In the genomic region with DNA sequence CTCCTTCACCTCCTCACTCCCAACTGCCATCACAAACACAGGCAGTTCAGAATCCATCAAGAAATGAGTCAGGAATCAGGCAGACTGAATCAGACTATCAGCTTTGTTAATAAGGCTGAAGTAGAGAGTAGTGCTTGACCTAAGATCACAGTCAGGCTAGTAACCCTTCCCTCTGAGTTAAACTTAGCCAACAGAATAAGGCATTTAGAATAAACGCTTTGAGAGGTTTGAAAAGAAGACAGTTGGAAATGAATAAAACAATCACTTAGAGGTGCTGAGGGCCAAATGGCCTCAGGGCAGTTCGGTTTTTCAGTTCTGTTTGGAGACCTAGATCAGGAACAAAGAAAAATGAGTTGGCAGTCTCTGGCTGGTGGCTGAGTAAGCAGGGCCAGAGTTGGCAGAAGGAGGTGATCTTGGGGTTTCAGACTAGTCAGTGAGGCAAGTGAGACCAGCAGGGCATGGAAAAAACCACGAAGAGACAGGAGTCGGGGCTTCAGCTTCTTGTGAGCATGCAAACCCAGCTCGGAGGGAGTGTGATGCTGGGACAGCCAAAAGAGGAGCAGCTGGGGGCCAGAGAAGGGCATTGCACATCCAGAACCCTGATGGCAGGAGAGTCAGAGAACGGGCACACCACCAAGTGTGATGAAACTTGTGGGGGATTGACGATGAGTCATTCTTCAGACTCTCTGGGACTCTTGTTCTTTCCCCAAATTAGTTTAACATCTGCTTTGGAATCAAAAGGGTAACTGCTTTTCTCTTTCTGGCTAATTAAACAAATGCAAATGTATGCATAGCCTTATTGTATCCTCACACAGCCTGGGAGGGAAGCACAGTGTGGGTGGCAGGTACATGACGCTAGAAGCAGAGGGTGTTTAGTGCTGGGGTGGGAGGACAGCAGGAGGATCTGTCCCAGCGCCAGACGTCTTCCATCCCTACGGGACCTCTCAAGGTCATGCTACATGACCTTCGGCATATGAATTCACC, we compare ENCODE assay signal across 8 cellular contexts. TPM values are rescaled to one million over a fixed set of nuclear protein-coding genes. Genes with fewer than 3 reads are reported as not detected.
A peak's percentile ranks its signal among the peaks of the same experiment; 100 is the strongest.
DNase-seq lines count a peak whose midpoint lies in the region; ATAC-seq and TF ChIP-seq lines count a peak whose summit lies in the region.

No MANE protein-coding gene starts in this region.

- no TSS peak for BruUV-seq in A673 (replicated peaks; lab: Mats Ljungman, UMichigan)

- no peaks in the 10 kb centered on the region for H3K9me3 Mint-ChIP-seq in activated naive CD8-positive, alpha-beta T cell (ENCODE audit: low read depth)

- peak overlapping the region; percentile 24 for H3K27ac Mint-ChIP-seq in activated naive CD8-positive, alpha-beta T cell

- peaks cover 7% of the 10 kb centered on the region for H3K4me1 Mint-ChIP-seq in activated naive CD8-positive, alpha-beta T cell (ENCODE audit: low read depth)

- no peaks in the 10 kb centered on the region for H3K36me3 Mint-ChIP-seq in activated naive CD8-positive, alpha-beta T cell

- H3K36me3 ChIP-seq in A673 (ENCODE audit: insufficient read depth, low read length, poor library complexity, severe bottlenecking), result no peaks in the 10 kb centered on the region
- no peaks in the 10 kb centered on the region for H3K36me3 ChIP-seq in BE2C

- intact Hi-C loops in A673 (cut with micrococcal nuclease; ENCODE audit: unreplicated experiment), result no loop called here
- intact Hi-C loops in left cardiac atrium (cut with DNase I), result no loop called here

- no peak overlapping the region for H3K27ac ChIP-seq in A673 (ENCODE audit: low read depth, low read length, poor library complexity, severe bottlenecking)

- ATAC-seq in GM18858 (IDR thresholded peaks at IDR 0.05; ENCODE audit: unreplicated experiment) (peak; percentile 37), left cardiac atrium (peak; percentile 88 to 89)

- POLR2A ChIA-PET in A673 (lab: Charles Lee; ENCODE audit: low non-redundant PET), result interaction anchor here (1.0 kb wide), 1 partner anchor 209 kb away, joined by 3 read pairs; no protein-coding TSS in a partner anchor

- peak; percentile 73 for DNase-seq in A673 (ENCODE audit: low spot score)
- peak; percentile 94 for DNase-seq in HT1080 (ENCODE audit: low read depth)
- peak; percentile 85 for DNase-seq in left cardiac atrium
- peak; percentile 48 for DNase-seq in stimulated activated CD4-positive, alpha-beta T cell treated with anti-CD3 and anti-CD28 coated beads, Interleukin-1b, Interleukin-23, amount 100 ng/mL, for 48 hours
- DNase-seq in BE2C, result no peak
- DNase-seq in COR-L47 (lab: John Stamatoyannopoulos, UW), result no peak

- peaks cover 12% of the 10 kb centered on the region for H3K4me1 ChIP-seq in A673 (ENCODE audit: insufficient read depth, low read length, poor library complexity, severe bottlenecking)
- no peaks in the 10 kb centered on the region for H3K4me1 ChIP-seq in BE2C

- H3K9me3 ChIP-seq in A673 (ENCODE audit: low read depth, low read length, poor library complexity, severe bottlenecking), result no peaks in the 10 kb centered on the region
- no peaks in the 10 kb centered on the region for H3K9me3 ChIP-seq in BE2C

- no peaks in the 10 kb centered on the region for H3K27me3 Mint-ChIP-seq in activated naive CD8-positive, alpha-beta T cell

- TF ChIP-seq CTCF in A673 (conservative IDR thresholded peaks at IDR 0.05; ENCODE audit: low read depth, low read length) (no peak), BE2C (IDR thresholded peaks at IDR 0.05; ENCODE audit: low read depth, low read length) (no peak)

- H3K27me3 ChIP-seq in A673 (replicated peaks; ENCODE audit: insufficient read depth, low read depth, low read length, poor library complexity) (no peaks in the 10 kb centered on the region), BE2C (no peaks in the 10 kb centered on the region)

- H3K4me3 ChIP-seq in A673 (ENCODE audit: low read depth, low read length, poor library complexity, severe bottlenecking) (no peak overlapping the region), BE2C (ENCODE audit: low read depth, low read length) (no peak overlapping the region)

- no peak overlapping the region for H3K4me3 Mint-ChIP-seq in activated naive CD8-positive, alpha-beta T cell

- CTCF ChIA-PET in A673 (lab: Charles Lee), result no interaction called here

RNA-seq across cellular contexts. Expression of gene SPECC1, which starts 54.8 kb away (rescaled TPM):
- total RNA-seq in A673 (2021) (5.8 and 6.8 TPM in 2 replicates), left cardiac atrium (10 to 100 TPM; 12.6 to 14.2 TPM)
- 31.4 and 45.4 TPM in 2 replicates for total RNA-seq in HT1080 (2014; rRNA removed; shearing (Covaris generic))
- polyA plus RNA-seq in HT1080 (2015; cell fraction: cytosol; rRNA removed), result 14.6 and 20.4 TPM in 2 replicates
- 13.2 and 19.2 TPM in 2 replicates for polyA plus RNA-seq in HT1080 (2015; cell fraction: nucleus; rRNA removed)
- 0.54 TPM for polyA plus RNA-seq in BE2C (2012; ENCODE audit: insufficient read depth, insufficient read length, low read depth)

Comparison
In these comparisons a context has a peak if more than half of its experiments do, and no peak if none do; other contexts are left out.
1. DNase-seq: peak in A673 (single experiment), HT1080 (single experiment), left cardiac atrium (single experiment) and stimulated activated CD4-positive, alpha-beta T cell treated with anti-CD3 and anti-CD28 coated beads, Interleukin-1b, Interleukin-23, amount 100 ng/mL, for 48 hours (single experiment); none in BE2C (single experiment) and COR-L47 (single experiment).